In the genomic region with DNA sequence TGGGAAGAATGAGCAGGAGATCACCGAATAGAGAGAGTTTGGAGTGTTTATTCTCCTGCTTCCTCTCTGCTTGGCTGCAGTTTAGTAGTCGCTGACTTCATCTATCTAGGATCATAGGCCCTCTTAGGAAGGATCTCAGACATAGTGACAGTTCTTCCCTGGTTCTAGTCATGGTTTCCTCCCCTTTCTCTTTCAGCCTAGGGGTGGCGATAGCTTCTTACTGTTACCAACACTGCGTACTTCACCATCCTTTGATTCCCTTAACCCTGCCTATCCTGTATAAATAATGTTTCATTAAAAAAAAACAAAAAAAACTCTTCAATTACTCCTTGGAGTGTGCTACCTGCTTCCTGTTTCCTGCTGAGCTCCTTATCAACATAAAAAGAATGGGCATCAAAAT, we compare ENCODE assay signal across 16 cellular contexts.
"Had no signal": no experiment of that assay in that cellular context is flagged by ENCODE, and none has a peak within 500 bp of the region (broad histone marks: within the 10 kb centered on the region; RNA-seq: fewer than 3 reads in every experiment).

No MANE protein-coding gene starts in this region.

- DNase-seq: cortex of kidney; dorsolateral prefrontal cortex; effector CD8-positive, alpha-beta T cell; gastrocnemius medialis; kidney glomerular epithelial cell; mucosa of descending colon; naive thymus-derived CD8-positive, alpha-beta T cell; right cardiac atrium; small intestine; stimulated activated CD4-positive, alpha-beta T cell treated with anti-CD3 and anti-CD28 coated beads, Interleukin-12 subunit alpha, Interleukin-12 subunit beta, amount 100 ng/mL, for 4 hours; stimulated activated naive CD4-positive, alpha-beta T cell; stomach; substantia nigra; transverse colon had no signal

- H3K36me3 ChIP-seq: esophagus muscularis mucosa, gastrocnemius medialis, stomach, thoracic aorta, transverse colon had no signal

- H3K27me3 ChIP-seq: esophagus muscularis mucosa, gastrocnemius medialis, stomach, transverse colon had no signal

- H3K4me3 Mint-ChIP-seq: naive thymus-derived CD8-positive, alpha-beta T cell had no signal

- H3K4me3 ChIP-seq: dorsolateral prefrontal cortex, esophagus muscularis mucosa, gastrocnemius medialis, mucosa of descending colon, stomach, thoracic aorta, transverse colon had no signal

- H3K9me3 ChIP-seq: esophagus muscularis mucosa, gastrocnemius medialis, mucosa of descending colon, stomach, thoracic aorta, transverse colon had no signal

- H3K27me3 Mint-ChIP-seq: naive thymus-derived CD8-positive, alpha-beta T cell had no signal

- H3K4me1 ChIP-seq: esophagus muscularis mucosa, gastrocnemius medialis, stomach, transverse colon had no signal

- H3K36me3 Mint-ChIP-seq: naive thymus-derived CD8-positive, alpha-beta T cell had no signal

- H3K27ac ChIP-seq: dorsolateral prefrontal cortex, esophagus muscularis mucosa, gastrocnemius medialis, stomach, thoracic aorta, transverse colon had no signal

- H3K4me1 Mint-ChIP-seq: naive thymus-derived CD8-positive, alpha-beta T cell had no signal

- H3K27ac Mint-ChIP-seq: naive thymus-derived CD8-positive, alpha-beta T cell had no signal
